In genomic region chr18:33404244-33404873, GRCh38 we compare ENCODE assay signal across 8 cellular contexts. TPM values are rescaled to one million over a fixed set of nuclear protein-coding genes. Genes with fewer than 3 reads are reported as not detected.
DNase-seq lines count a peak whose midpoint lies in the region; ATAC-seq and TF ChIP-seq lines count a peak whose summit lies in the region.

No MANE protein-coding gene starts in this region.

- H3K4me1 Mint-ChIP-seq in endothelial cell (ENCODE audit: unreplicated experiment) = no peaks in the 10 kb centered on the region
- no peaks in the 10 kb centered on the region for H3K4me1 Mint-ChIP-seq in CD8-positive, alpha-beta memory T cell
- no peaks in the 10 kb centered on the region for H3K4me1 Mint-ChIP-seq in activated T-helper 1 cell treated with anti-CD3 and anti-CD28 coated beads, Interleukin-12 subunit alpha, Interleukin-12 subunit beta, Interleukin-2, Interleukin-4 antibody, amounts not matched to agents 30 ng/mL and 10 ng/mL and 1 ng/mL, durations not matched to agents 14 hours and 24 hours and 36 hours (ENCODE audit: low read depth)

- no peaks in the 10 kb centered on the region for H3K27me3 ChIP-seq in MM.1S (replicated peaks; ENCODE audit: insufficient read depth, low read length)
- no peaks in the 10 kb centered on the region for H3K27me3 ChIP-seq in CD8-positive, alpha-beta memory T cell (ENCODE audit: insufficient read depth, low read length, poor library complexity, severe bottlenecking)

- CTCF ChIA-PET in CD8-positive, alpha-beta memory T cell (lab: Charles Lee) = no interaction called here

- H3K36me3 ChIP-seq in MM.1S (replicated peaks; ENCODE audit: insufficient read depth, low read length) = no peaks in the 10 kb centered on the region; the same call in 1 of the 2 replicates
- H3K36me3 ChIP-seq in CD8-positive, alpha-beta memory T cell (ENCODE audit: insufficient read depth, low read length) = no peaks in the 10 kb centered on the region

- TF ChIP-seq CTCF in AG10803 (conservative IDR thresholded peaks at IDR 0.05; ENCODE audit: low read length) (peak; percentile 20; the same call in 1 of the 2 replicates), MM.1S (IDR thresholded peaks at IDR 0.05; ENCODE audit: low read length) (peak; percentile 40), endothelial cell (IDR thresholded peaks at IDR 0.05; ENCODE audit: unreplicated experiment) (peak; percentile 89)

- H3K9me2 ChIP-seq in MM.1S (replicated peaks; ENCODE audit: insufficient read depth, low read length) = no peaks in the 10 kb centered on the region

- intact Hi-C loops in activated T-helper 1 cell treated with anti-CD3 and anti-CD28 coated beads, Interleukin-12 subunit alpha, Interleukin-12 subunit beta, Interleukin-2, Interleukin-4 antibody, amounts not matched to agents 30 ng/mL and 10 ng/mL and 1 ng/mL, durations not matched to agents 14 hours and 24 hours and 36 hours (cut with micrococcal nuclease) = no loop called here

- no peaks in the 10 kb centered on the region for H3K36me3 Mint-ChIP-seq in endothelial cell (ENCODE audit: low read depth, unreplicated experiment)
- no peaks in the 10 kb centered on the region for H3K36me3 Mint-ChIP-seq in CD8-positive, alpha-beta memory T cell
- no peaks in the 10 kb centered on the region for H3K36me3 Mint-ChIP-seq in activated T-helper 1 cell treated with anti-CD3 and anti-CD28 coated beads, Interleukin-12 subunit alpha, Interleukin-12 subunit beta, Interleukin-2, Interleukin-4 antibody, amounts not matched to agents 30 ng/mL and 10 ng/mL and 1 ng/mL, durations not matched to agents 14 hours and 24 hours and 36 hours (ENCODE audit: low read depth)

- no peaks in the 10 kb centered on the region for H3F3A ChIP-seq in MM.1S (ENCODE audit: insufficient read depth, low read length)

- H3K4me2 ChIP-seq in MM.1S (ENCODE audit: low read depth, low read length) = no peak overlapping the region

- H3K4me3 ChIP-seq in AG10803 (ENCODE audit: low read length) (no peak overlapping the region), MM.1S (ENCODE audit: low read length) (no peak overlapping the region)
- no peak overlapping the region for H3K4me3 ChIP-seq in CD8-positive, alpha-beta memory T cell (ENCODE audit: low read length)

- no peaks in the 10 kb centered on the region for H3K79me2 ChIP-seq in MM.1S (ENCODE audit: low read length)

- no peaks in the 10 kb centered on the region for H3K4me1 ChIP-seq in MM.1S (ENCODE audit: low read length)
- no peaks in the 10 kb centered on the region for H3K4me1 ChIP-seq in CD8-positive, alpha-beta memory T cell (ENCODE audit: insufficient read depth, low read length)

- no peaks in the 10 kb centered on the region for H4K20me1 ChIP-seq in MM.1S (ENCODE audit: insufficient read depth, low read length)

- H3K4me3 Mint-ChIP-seq in endothelial cell (ENCODE audit: unreplicated experiment) = no peak overlapping the region
- H3K4me3 Mint-ChIP-seq in CD8-positive, alpha-beta memory T cell = no peak overlapping the region
- H3K4me3 Mint-ChIP-seq in activated T-helper 1 cell treated with anti-CD3 and anti-CD28 coated beads, Interleukin-12 subunit alpha, Interleukin-12 subunit beta, Interleukin-2, Interleukin-4 antibody, amounts not matched to agents 30 ng/mL and 10 ng/mL and 1 ng/mL, durations not matched to agents 14 hours and 24 hours and 36 hours = no peak overlapping the region

- H3K27ac Mint-ChIP-seq in endothelial cell (ENCODE audit: unreplicated experiment) = no peak overlapping the region
- H3K27ac Mint-ChIP-seq in CD8-positive, alpha-beta memory T cell = no peak overlapping the region
- H3K27ac Mint-ChIP-seq in activated T-helper 1 cell treated with anti-CD3 and anti-CD28 coated beads, Interleukin-12 subunit alpha, Interleukin-12 subunit beta, Interleukin-2, Interleukin-4 antibody, amounts not matched to agents 30 ng/mL and 10 ng/mL and 1 ng/mL, durations not matched to agents 14 hours and 24 hours and 36 hours = no peak overlapping the region

- POLR2A ChIA-PET in CD8-positive, alpha-beta memory T cell (lab: Charles Lee) = no interaction called here

- DNase-seq in AG10803 (ENCODE audit: low read depth) (no peak), MM.1S (peak; percentile 15), endothelial cell (ENCODE audit: low spot score) (no peak), T1000 (lab: John Stamatoyannopoulos, UW) (no peak)
- DNase-seq in CD8-positive, alpha-beta memory T cell = no peak
- no peak for DNase-seq in activated T-helper 1 cell treated with anti-CD3 and anti-CD28 coated beads, Interleukin-12 subunit alpha, Interleukin-12 subunit beta, Interleukin-2, Interleukin-4 antibody, amounts not matched to agents 30 ng/mL and 10 ng/mL and 1 ng/mL, durations not matched to agents 14 hours and 24 hours and 36 hours (ENCODE audit: low spot score)

- no peak overlapping the region for H3K27ac ChIP-seq in MM.1S (ENCODE audit: low read length)
- no peak overlapping the region for H3K27ac ChIP-seq in CD8-positive, alpha-beta memory T cell (ENCODE audit: low read depth, low read length)

- peak; percentile 71 for ATAC-seq in GM19351 (IDR thresholded peaks at IDR 0.05; ENCODE audit: unreplicated experiment)
- ATAC-seq in HG02642 (IDR thresholded peaks at IDR 0.05; ENCODE audit: poor library complexity, unreplicated experiment) = no peak

- no peaks in the 10 kb centered on the region for H3K9me3 ChIP-seq in MM.1S (replicated peaks; ENCODE audit: insufficient read depth, low read length)
- no peaks in the 10 kb centered on the region for H3K9me3 ChIP-seq in CD8-positive, alpha-beta memory T cell (ENCODE audit: low read length)

- H2AFZ ChIP-seq in MM.1S (ENCODE audit: low read length) = no peak overlapping the region

- H3K27me3 Mint-ChIP-seq in endothelial cell (ENCODE audit: unreplicated experiment) = no peaks in the 10 kb centered on the region
- H3K27me3 Mint-ChIP-seq in CD8-positive, alpha-beta memory T cell = no peaks in the 10 kb centered on the region
- H3K27me3 Mint-ChIP-seq in activated T-helper 1 cell treated with anti-CD3 and anti-CD28 coated beads, Interleukin-12 subunit alpha, Interleukin-12 subunit beta, Interleukin-2, Interleukin-4 antibody, amounts not matched to agents 30 ng/mL and 10 ng/mL and 1 ng/mL, durations not matched to agents 14 hours and 24 hours and 36 hours (ENCODE audit: insufficient read depth) = no peaks in the 10 kb centered on the region

- H3K9ac ChIP-seq in MM.1S (ENCODE audit: low read length) = no peak overlapping the region

- no peaks in the 10 kb centered on the region for H3K9me3 Mint-ChIP-seq in endothelial cell (ENCODE audit: unreplicated experiment)
- peaks cover 2 to 30% (median 8%) of the 10 kb centered on the region in 5 donors for H3K9me3 Mint-ChIP-seq in CD8-positive, alpha-beta memory T cell
- no peaks in the 10 kb centered on the region for H3K9me3 Mint-ChIP-seq in activated T-helper 1 cell treated with anti-CD3 and anti-CD28 coated beads, Interleukin-12 subunit alpha, Interleukin-12 subunit beta, Interleukin-2, Interleukin-4 antibody, amounts not matched to agents 30 ng/mL and 10 ng/mL and 1 ng/mL, durations not matched to agents 14 hours and 24 hours and 36 hours

RNA-seq across cellular contexts. Expression of gene CCDC178, which starts 36.2 kb away (rescaled TPM):
- total RNA-seq in endothelial cell (ENCODE audit: unreplicated experiment) = 5.3 TPM
- total RNA-seq in CD8-positive, alpha-beta memory T cell = not detected
- polyA plus RNA-seq in CD8-positive, alpha-beta memory T cell = not detected
- not detected in 2 replicates for total RNA-seq in activated T-helper 1 cell treated with anti-CD3 and anti-CD28 coated beads, Interleukin-12 subunit alpha, Interleukin-12 subunit beta, Interleukin-2, Interleukin-4 antibody, amounts not matched to agents 30 ng/mL and 10 ng/mL and 1 ng/mL, durations not matched to agents 14 hours and 24 hours and 36 hours

Comparison
In these comparisons a context has a peak if more than half of its experiments do, and no peak if none do; other contexts are left out.
1. CTCF ChIP-seq: peak in every context shown above with its lines; median percentile 89 in endothelial cell; 40 in MM.1S; 20 in AG10803.